ENCODE assay signal across 1 cellular context in genomic region chr9:131258698-131259431, GRCh38.
TF ChIP-seq lines count a peak whose summit lies in the region.

No MANE protein-coding gene starts in this region.

TF ChIP-seq in GM23338, 12 proteins besides CTCF, POLR2A, EP300 and RAD21 (continued from another document):
- TF ChIP-seq ZNF462 (CRISPR knock-in tag; IDR thresholded peaks at IDR 0.05) = no peak
- no peak for TF ChIP-seq ZNF331 (CRISPR knock-in tag; IDR thresholded peaks at IDR 0.05; ENCODE audit: low read depth)
- TF ChIP-seq EZH2 (IDR thresholded peaks at IDR 0.05; ENCODE audit: low read depth, unreplicated experiment) = no peak
- TF ChIP-seq JUNB (IDR thresholded peaks at IDR 0.05; ENCODE audit: unreplicated experiment) = no peak
